Comparison of ENCODE assay signal across 1 cellular context in genomic region chrX:101932249-101932570, GRCh38.
TF ChIP-seq lines count a peak whose summit lies in the region.

No MANE protein-coding gene starts in this region.

TF ChIP-seq in H1, 55 proteins besides CTCF, POLR2A, EP300 and RAD21 (continued from another document):
- TF ChIP-seq RFX5 (IDR thresholded peaks at IDR 0.05; ENCODE audit: borderline replicate concordance, low read depth, low read length), result no peak
- TF ChIP-seq CHD2 (IDR thresholded peaks at IDR 0.05; ENCODE audit: low read length), result no peak
- TF ChIP-seq BCL11A (IDR thresholded peaks at IDR 0.05; ENCODE audit: low read depth in 2 of 2, low read length in 2 of 2), result no peak
- no peak for TF ChIP-seq SIRT6 (IDR thresholded peaks at IDR 0.05; ENCODE audit: low read length)
- TF ChIP-seq MAX (IDR thresholded peaks at IDR 0.05), result peak; percentile 99
- TF ChIP-seq CREB1 (IDR thresholded peaks at IDR 0.05), result no peak
- peak; percentile 99 for TF ChIP-seq E2F6 (IDR thresholded peaks at IDR 0.05)
- no peak for TF ChIP-seq ATF2 (IDR thresholded peaks at IDR 0.05; ENCODE audit: low read length)
